ENCODE assay signal across 1 cellular context in the genomic region with DNA sequence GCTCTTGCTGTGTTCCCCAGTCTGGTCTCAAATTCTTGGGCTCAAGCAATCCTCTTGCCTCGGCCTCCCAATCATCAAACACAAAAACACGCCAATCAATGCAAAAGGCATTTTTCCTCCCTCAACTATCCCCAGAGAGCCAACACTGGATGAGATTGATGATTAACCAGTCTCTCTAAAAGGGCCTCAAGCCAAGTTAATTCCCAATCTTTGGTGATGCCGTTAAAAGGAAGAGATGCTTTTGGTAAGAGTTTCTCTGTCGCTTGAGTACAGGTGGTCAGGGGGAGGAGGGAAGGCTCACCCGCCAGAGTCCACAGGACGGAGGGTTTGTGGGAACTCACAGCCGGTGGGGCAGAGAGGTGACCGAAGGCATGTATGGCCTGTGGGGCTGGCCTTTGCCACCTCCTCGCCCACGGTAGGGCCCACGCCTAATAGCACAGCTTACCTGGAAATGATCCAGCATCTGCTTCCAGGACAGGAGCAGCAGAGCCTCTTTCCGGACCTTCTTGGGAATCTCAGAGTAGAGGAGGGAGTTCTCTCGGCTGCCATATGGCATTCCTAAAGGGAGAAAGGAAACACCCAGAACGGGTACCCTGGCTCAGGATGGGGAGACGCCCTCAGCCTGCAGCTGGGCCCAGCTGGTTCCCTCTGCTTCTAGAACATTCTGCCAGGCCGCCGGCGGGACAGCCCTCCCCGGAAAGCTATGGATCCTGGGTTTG.
TF ChIP-seq lines count a peak whose summit lies in the region.

No MANE protein-coding gene starts in this region.

TF ChIP-seq in HepG2, 621 proteins besides CTCF, POLR2A, EP300 and RAD21 (continued from another document and continues in another):
- peak; percentile 92 for TF ChIP-seq PAXIP1 (CRISPR knock-in tag; conservative IDR thresholded peaks at IDR 0.05)
- no peak for TF ChIP-seq SP2 (CRISPR knock-in tag; IDR thresholded peaks at IDR 0.05)
- TF ChIP-seq MYC (CRISPR knock-in tag; IDR thresholded peaks at IDR 0.05; ENCODE audit: borderline replicate concordance) = peak; percentile 41; the same call in 1 of the 2 replicates
- no peak for TF ChIP-seq ATF4 (CRISPR knock-in tag; IDR thresholded peaks at IDR 0.05)
- peak in 1 of 2 experiments; percentile 19; a peak in 1 of 4 replicates for TF ChIP-seq NR2F1 (CRISPR knock-in tag; IDR thresholded peaks at IDR 0.05)
- TF ChIP-seq KLF11 (CRISPR knock-in tag; IDR thresholded peaks at IDR 0.05) = 0 out of 2 replicates have a peak, but pooled peaks have one; percentile 38
- TF ChIP-seq ZNF275 (CRISPR knock-in tag; IDR thresholded peaks at IDR 0.05; ENCODE audit: borderline replicate concordance) = no peak
- peak; percentile 29; the same call in 1 of the 2 replicates for TF ChIP-seq HNF4G (IDR thresholded peaks at IDR 0.05; ENCODE audit: borderline replicate concordance, low read depth, low read length)
- no peak for TF ChIP-seq HNF4G (CRISPR knock-in tag; IDR thresholded peaks at IDR 0.05; ENCODE audit: borderline replicate concordance, low read depth)
- no peak for TF ChIP-seq ZNF790 (CRISPR knock-in tag; IDR thresholded peaks at IDR 0.05; ENCODE audit: borderline replicate concordance)
- TF ChIP-seq ZNF777 (CRISPR knock-in tag; IDR thresholded peaks at IDR 0.05) = peak; percentile 30; the same call in 1 of the 2 replicates
- no peak for TF ChIP-seq BHLHE40 (IDR thresholded peaks at IDR 0.05; ENCODE audit: low read length)
- TF ChIP-seq BCLAF1 (IDR thresholded peaks at IDR 0.05) = no peak
- TF ChIP-seq ZBTB7B (CRISPR knock-in tag; IDR thresholded peaks at IDR 0.05) = 0 out of 2 replicates have a peak, but pooled peaks have one; percentile 19
- TF ChIP-seq ATF6 (CRISPR knock-in tag; conservative IDR thresholded peaks at IDR 0.05) = no peak
- TF ChIP-seq ZNF138 (CRISPR knock-in tag; IDR thresholded peaks at IDR 0.05; ENCODE audit: low read depth) = no peak
- peak; percentile 45; the same call in 1 of the 2 replicates for TF ChIP-seq SPEN (CRISPR knock-in tag; IDR thresholded peaks at IDR 0.05; ENCODE audit: low read depth)
- peak; percentile 57 for TF ChIP-seq ZNF263 (CRISPR knock-in tag; IDR thresholded peaks at IDR 0.05)
- TF ChIP-seq HBP1 (CRISPR knock-in tag; IDR thresholded peaks at IDR 0.05; ENCODE audit: low read depth) = peak; percentile 77; the same call in 1 of the 2 replicates
- no peak for TF ChIP-seq ATF7 (IDR thresholded peaks at IDR 0.05)
- no peak for TF ChIP-seq ATF7 (CRISPR knock-in tag; IDR thresholded peaks at IDR 0.05)
- TF ChIP-seq, protein P1, sequence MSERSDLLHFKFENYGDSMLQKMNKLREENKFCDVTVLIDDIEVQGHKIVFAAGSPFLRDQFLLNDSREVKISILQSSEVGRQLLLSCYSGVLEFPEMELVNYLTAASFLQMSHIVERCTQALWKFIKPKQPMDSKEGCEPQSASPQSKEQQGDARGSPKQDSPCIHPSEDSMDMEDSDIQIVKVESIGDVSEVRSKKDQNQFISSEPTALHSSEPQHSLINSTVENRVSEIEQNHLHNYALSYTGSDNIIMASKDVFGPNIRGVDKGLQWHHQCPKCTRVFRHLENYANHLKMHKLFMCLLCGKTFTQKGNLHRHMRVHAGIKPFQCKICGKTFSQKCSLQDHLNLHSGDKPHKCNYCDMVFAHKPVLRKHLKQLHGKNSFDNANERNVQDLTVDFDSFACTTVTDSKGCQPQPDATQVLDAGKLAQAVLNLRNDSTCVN (CRISPR knock-in tag; IDR thresholded peaks at IDR 0.05; ENCODE audit: borderline replicate concordance) = no peak; the same call in 1 of the 2 replicates
- no peak for TF ChIP-seq MXD1 (CRISPR knock-in tag; IDR thresholded peaks at IDR 0.05)
- no peak for TF ChIP-seq ZNF567 (CRISPR knock-in tag; IDR thresholded peaks at IDR 0.05; ENCODE audit: borderline replicate concordance)
- peak; percentile 48; the same call in 1 of the 2 replicates for TF ChIP-seq LCORL (IDR thresholded peaks at IDR 0.05)
- TF ChIP-seq LCORL (CRISPR knock-in tag; IDR thresholded peaks at IDR 0.05) = peak; percentile 72; the same call in 1 of the 2 replicates
- TF ChIP-seq ZNF703 (CRISPR knock-in tag; IDR thresholded peaks at IDR 0.05; ENCODE audit: borderline replicate concordance) = no peak
- TF ChIP-seq SRSF1 (optimal IDR thresholded peaks at IDR 0.05; ENCODE audit: low read depth, low read length) = no peak
- TF ChIP-seq, protein P2, sequence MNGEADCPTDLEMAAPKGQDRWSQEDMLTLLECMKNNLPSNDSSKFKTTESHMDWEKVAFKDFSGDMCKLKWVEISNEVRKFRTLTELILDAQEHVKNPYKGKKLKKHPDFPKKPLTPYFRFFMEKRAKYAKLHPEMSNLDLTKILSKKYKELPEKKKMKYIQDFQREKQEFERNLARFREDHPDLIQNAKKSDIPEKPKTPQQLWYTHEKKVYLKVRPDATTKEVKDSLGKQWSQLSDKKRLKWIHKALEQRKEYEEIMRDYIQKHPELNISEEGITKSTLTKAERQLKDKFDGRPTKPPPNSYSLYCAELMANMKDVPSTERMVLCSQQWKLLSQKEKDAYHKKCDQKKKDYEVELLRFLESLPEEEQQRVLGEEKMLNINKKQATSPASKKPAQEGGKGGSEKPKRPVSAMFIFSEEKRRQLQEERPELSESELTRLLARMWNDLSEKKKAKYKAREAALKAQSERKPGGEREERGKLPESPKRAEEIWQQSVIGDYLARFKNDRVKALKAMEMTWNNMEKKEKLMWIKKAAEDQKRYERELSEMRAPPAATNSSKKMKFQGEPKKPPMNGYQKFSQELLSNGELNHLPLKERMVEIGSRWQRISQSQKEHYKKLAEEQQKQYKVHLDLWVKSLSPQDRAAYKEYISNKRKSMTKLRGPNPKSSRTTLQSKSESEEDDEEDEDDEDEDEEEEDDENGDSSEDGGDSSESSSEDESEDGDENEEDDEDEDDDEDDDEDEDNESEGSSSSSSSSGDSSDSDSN (CRISPR knock-in tag; IDR thresholded peaks at IDR 0.05) = peak; percentile 68; the same call in 1 of the 2 replicates
- peak; percentile 28 for TF ChIP-seq IKZF4 (CRISPR knock-in tag; IDR thresholded peaks at IDR 0.05; ENCODE audit: borderline replicate concordance, low read depth, not compliant biosample characterization)
- no peak; the same call in 1 of the 2 replicates for TF ChIP-seq PHF8 (CRISPR knock-in tag; IDR thresholded peaks at IDR 0.05)
